Comparison of ENCODE assay signal across 21 cellular contexts in genomic region chr11:9076046-9076445, GRCh38. TPM values are rescaled to one million over a fixed set of nuclear protein-coding genes. Genes with fewer than 3 reads are reported as not detected.
"Had no signal": no experiment of that assay in that cellular context is flagged by ENCODE, and none has a peak within 500 bp of the region (broad histone marks: within the 10 kb centered on the region; RNA-seq: fewer than 3 reads in every experiment).

No MANE protein-coding gene starts in this region.

- ATAC-seq: activated naive CD8-positive, alpha-beta T cell treated with anti-CD3 and anti-CD28 coated beads, Interleukin-2, amount 50 U/mL, for 24 hours; activated T-cell treated with anti-CD3 and anti-CD28 coated beads, Interleukin-2, amount 50 U/mL, for 4 hours; activated T-helper 17 cell treated with anti-CD3 and anti-CD28 coated beads, Interleukin-2, amount 50 U/mL, for 72 hours; naive thymus-derived CD8-positive, alpha-beta T cell; right lobe of liver had no signal

- H3K9me3 ChIP-seq: right lobe of liver, thoracic aorta, uterus had no signal

- H3K4me1 ChIP-seq: right lobe of liver, uterus had no signal

- H3K4me3 Mint-ChIP-seq: activated CD4-positive, alpha-beta memory T cell treated with anti-CD3 and anti-CD28 coated beads for 36 hours; activated naive CD4-positive, alpha-beta T cell treated with anti-CD3 and anti-CD28 coated beads, Interleukin-2, amount 50 U/mL, for 24 hours; activated naive CD8-positive, alpha-beta T cell treated with anti-CD3 and anti-CD28 coated beads, Interleukin-2, amount 50 U/mL, for 24 hours; activated T-cell treated with anti-CD3 and anti-CD28 coated beads, Interleukin-2, amount 50 U/mL, for 4 hours; activated T-helper 17 cell treated with anti-CD3 and anti-CD28 coated beads, Interleukin-2, amount 50 U/mL, for 72 hours; central memory CD8-positive, alpha-beta T cell; naive thymus-derived CD8-positive, alpha-beta T cell; T-helper 1 cell treated with Interleukin-12 subunit alpha and Interleukin-12 subunit beta and Interleukin-4 antibody, amounts not matched to agents 30 μg/mL and 1 μg/mL, for 36 hours had no signal

- H3K9me3 Mint-ChIP-seq: activated CD4-positive, alpha-beta memory T cell treated with anti-CD3 and anti-CD28 coated beads for 36 hours; activated naive CD4-positive, alpha-beta T cell treated with anti-CD3 and anti-CD28 coated beads, Interleukin-2, amount 50 U/mL, for 24 hours; activated naive CD8-positive, alpha-beta T cell treated with anti-CD3 and anti-CD28 coated beads, Interleukin-2, amount 50 U/mL, for 24 hours; activated T-cell treated with anti-CD3 and anti-CD28 coated beads, Interleukin-2, amount 50 U/mL, for 4 hours; activated T-helper 17 cell treated with anti-CD3 and anti-CD28 coated beads, Interleukin-2, amount 50 U/mL, for 72 hours; central memory CD8-positive, alpha-beta T cell; naive thymus-derived CD8-positive, alpha-beta T cell; T-helper 1 cell treated with Interleukin-12 subunit alpha and Interleukin-12 subunit beta and Interleukin-4 antibody, amounts not matched to agents 30 μg/mL and 1 μg/mL, for 36 hours had no signal

- H3K27ac Mint-ChIP-seq: activated CD4-positive, alpha-beta memory T cell treated with anti-CD3 and anti-CD28 coated beads for 36 hours; activated naive CD4-positive, alpha-beta T cell treated with anti-CD3 and anti-CD28 coated beads, Interleukin-2, amount 50 U/mL, for 24 hours; activated naive CD8-positive, alpha-beta T cell treated with anti-CD3 and anti-CD28 coated beads, Interleukin-2, amount 50 U/mL, for 24 hours; activated T-helper 17 cell treated with anti-CD3 and anti-CD28 coated beads, Interleukin-2, amount 50 U/mL, for 72 hours; progenitor cell of endocrine pancreas; T-helper 1 cell treated with Interleukin-12 subunit alpha and Interleukin-12 subunit beta and Interleukin-4 antibody, amounts not matched to agents 30 μg/mL and 1 μg/mL, for 36 hours had no signal

- H3K27ac ChIP-seq: dorsolateral prefrontal cortex, right lobe of liver, thoracic aorta, uterus had no signal

- H3K36me3 Mint-ChIP-seq: activated CD4-positive, alpha-beta memory T cell treated with anti-CD3 and anti-CD28 coated beads for 36 hours; activated naive CD4-positive, alpha-beta T cell treated with anti-CD3 and anti-CD28 coated beads, Interleukin-2, amount 50 U/mL, for 24 hours; naive thymus-derived CD8-positive, alpha-beta T cell had no signal

- H3K27me3 ChIP-seq: dorsolateral prefrontal cortex, right lobe of liver, uterus had no signal

- H3K36me3 ChIP-seq: right lobe of liver, thoracic aorta, uterus had no signal

- DNase-seq: activated CD4-positive, alpha-beta memory T cell treated with anti-CD3 and anti-CD28 coated beads for 36 hours; activated CD4-positive, alpha-beta T cell treated with anti-CD3 and anti-CD28 coated beads for 48 hours; activated naive CD8-positive, alpha-beta T cell treated with anti-CD3 and anti-CD28 coated beads, Interleukin-2, amount 50 U/mL, for 24 hours; activated T-cell treated with anti-CD3 and anti-CD28 coated beads, Interleukin-2, amount 50 U/mL, for 4 hours; effector memory CD4-positive, alpha-beta T cell; left cardiac atrium; midbrain; naive thymus-derived CD8-positive, alpha-beta T cell; right lobe of liver; stimulated activated CD4-positive, alpha-beta T cell treated with anti-CD3 and anti-CD28 coated beads, Interleukin-2, amount 100 ng/mL, for 48 hours; stimulated activated naive CD4-positive, alpha-beta T cell treated with Interleukin-2 at 50 U/mL for 16 hours; T-helper 9 cell; uterus had no signal

- H3K4me1 Mint-ChIP-seq: activated naive CD4-positive, alpha-beta T cell treated with anti-CD3 and anti-CD28 coated beads, Interleukin-2, amount 50 U/mL, for 24 hours; activated naive CD8-positive, alpha-beta T cell treated with anti-CD3 and anti-CD28 coated beads, Interleukin-2, amount 50 U/mL, for 24 hours; activated T-helper 17 cell treated with anti-CD3 and anti-CD28 coated beads, Interleukin-2, amount 50 U/mL, for 72 hours; central memory CD8-positive, alpha-beta T cell; naive thymus-derived CD8-positive, alpha-beta T cell had no signal

- H3K4me3 ChIP-seq: dorsolateral prefrontal cortex, right lobe of liver, thoracic aorta, uterus had no signal

RNA-seq across cellular contexts. Expression of gene SCUBE2, which starts 15.4 kb away (rescaled TPM):
- total RNA-seq: activated CD4-positive, alpha-beta memory T cell treated with anti-CD3 and anti-CD28 coated beads for 36 hours; bronchial epithelial cell had no signal
- polyA plus RNA-seq: naive thymus-derived CD8-positive, alpha-beta T cell had no signal
